Comparison of ENCODE assay signal across 9 cellular contexts in the genomic region with DNA sequence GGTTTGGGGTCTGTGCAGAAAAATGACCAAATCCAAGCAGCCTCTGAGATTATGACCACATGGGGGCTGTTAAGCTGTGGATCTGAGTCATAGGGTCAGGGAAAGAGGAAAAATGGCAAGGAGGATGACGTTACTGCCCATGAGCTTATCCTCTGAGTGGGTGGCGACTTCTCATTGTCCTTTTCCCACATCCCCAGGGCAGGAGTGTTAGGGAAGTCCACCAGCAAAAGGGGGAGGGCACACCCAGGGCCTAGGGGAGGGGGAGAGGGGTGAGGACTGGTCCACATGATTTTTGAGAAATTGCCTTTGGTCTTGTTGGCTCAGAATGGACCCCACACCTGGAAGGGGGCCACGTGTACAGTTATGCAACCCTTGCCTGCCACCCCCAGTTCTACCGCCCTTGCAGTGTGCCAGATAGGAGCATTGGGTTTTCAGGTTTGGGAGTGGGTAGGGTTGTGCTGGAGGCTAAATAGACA. TPM values are rescaled to one million over a fixed set of nuclear protein-coding genes. Genes with fewer than 3 reads are reported as not detected.
DNase-seq lines count a peak whose midpoint lies in the region; ATAC-seq and TF ChIP-seq lines count a peak whose summit lies in the region.
"Had no signal": no experiment of that assay in that cellular context is flagged by ENCODE, and none has a peak within 500 bp of the region (broad histone marks: within the 10 kb centered on the region; RNA-seq: fewer than 3 reads in every experiment).

No MANE protein-coding gene starts in this region.

- intact Hi-C loops in posterior vena cava (cut with DNase I) (no loop called here), natural killer cell (cut with micrococcal nuclease) (no loop called here)

- H3K36me3 Mint-ChIP-seq in natural killer cell, result no peaks in the 10 kb centered on the region

- H3K27ac Mint-ChIP-seq in natural killer cell, result no peak overlapping the region

- no peak for TF ChIP-seq CTCF in natural killer cell (IDR thresholded peaks at IDR 0.05)

- H3K4me1 Mint-ChIP-seq in natural killer cell, result peaks cover 0 to 5% of the 10 kb centered on the region in 2 donors

- ATAC-seq in SK-N-SH treated with all-trans-retinoic acid at 6 μM for 48 hours, result 0 out of 3 replicates have a peak, but pooled peaks have one; percentile 4
- no peak for ATAC-seq in GM19023 (IDR thresholded peaks at IDR 0.05; ENCODE audit: unreplicated experiment)
- ATAC-seq in natural killer cell, result no peak

- no peaks in the 10 kb centered on the region for H3K9me3 Mint-ChIP-seq in natural killer cell

- H3K4me3 Mint-ChIP-seq in natural killer cell, result no peak overlapping the region

- DNase-seq in ELF-1 (ENCODE audit: low read depth, low spot score), result peak; percentile 45
- peak; percentile 91 for DNase-seq in fibroblast of peridontal ligament (ENCODE audit: extremely low read depth)
- peak; percentile 73 for DNase-seq in posterior vena cava (ENCODE audit: low spot score)
- DNase-seq in NCI-H2029 treated with DMSO at 0.1 percent for 48 hours (lab: John Stamatoyannopoulos, UW), result no peak
- DNase-seq in natural killer cell, result no peak
- DNase-seq in stimulated activated CD4-positive, alpha-beta T cell treated with anti-CD3 and anti-CD28 coated beads, Interleukin-2, amount 100 ng/mL, for 48 hours, result no peak
- DNase-seq: GF-D8 had no signal

- peaks cover 30 to 33% of the 10 kb centered on the region in 2 donors for H3K27me3 Mint-ChIP-seq in natural killer cell (ENCODE audit: low read depth in 2 of 2)

TF ChIP-seq in SK-N-SH treated with all-trans-retinoic acid at 6 μM for 48 hours, 23 proteins besides CTCF, POLR2A, EP300 and RAD21:
- TF ChIP-seq ZFP30 (CRISPR knock-in tag; IDR thresholded peaks at IDR 0.05), result no peak
- TF ChIP-seq, protein P1, sequence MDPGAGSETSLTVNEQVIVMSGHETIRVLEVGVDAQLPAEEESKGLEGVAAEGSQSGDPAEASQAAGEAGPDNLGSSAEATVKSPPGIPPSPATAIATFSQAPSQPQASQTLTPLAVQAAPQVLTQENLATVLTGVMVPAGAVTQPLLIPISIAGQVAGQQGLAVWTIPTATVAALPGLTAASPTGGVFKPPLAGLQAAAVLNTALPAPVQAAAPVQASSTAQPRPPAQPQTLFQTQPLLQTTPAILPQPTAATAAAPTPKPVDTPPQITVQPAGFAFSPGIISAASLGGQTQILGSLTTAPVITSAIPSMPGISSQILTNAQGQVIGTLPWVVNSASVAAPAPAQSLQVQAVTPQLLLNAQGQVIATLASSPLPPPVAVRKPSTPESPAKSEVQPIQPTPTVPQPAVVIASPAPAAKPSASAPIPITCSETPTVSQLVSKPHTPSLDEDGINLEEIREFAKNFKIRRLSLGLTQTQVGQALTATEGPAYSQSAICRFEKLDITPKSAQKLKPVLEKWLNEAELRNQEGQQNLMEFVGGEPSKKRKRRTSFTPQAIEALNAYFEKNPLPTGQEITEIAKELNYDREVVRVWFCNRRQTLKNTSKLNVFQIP (CRISPR knock-in tag; IDR thresholded peaks at IDR 0.05; ENCODE audit: borderline replicate concordance, low read depth), result no peak

RNA-seq across cellular contexts. Expression of a gene that starts 2.6 kb away (rescaled TPM):
- total RNA-seq in posterior vena cava (100 to 1,000 TPM in 1 of 2 donors, 10 to 100 TPM in 1; 84.1 to 137 TPM), natural killer cell (not detected)

RNA-seq across cellular contexts. Expression of a gene that starts 53.6 kb away (rescaled TPM):
- total RNA-seq in posterior vena cava (100 to 1,000 TPM; 164 to 189 TPM), natural killer cell (10 to 100 TPM; 37.9 to 46.9 (median 46.4) TPM)

Comparison
In these comparisons a context has a peak if more than half of its experiments do, and no peak if none do; other contexts are left out.
1. DNase-seq: peak in ELF-1 (single experiment), fibroblast of peridontal ligament (single experiment) and posterior vena cava (single experiment); none in NCI-H2029 treated with DMSO at 0.1 percent for 48 hours (single experiment), natural killer cell (single experiment) and stimulated activated CD4-positive, alpha-beta T cell treated with anti-CD3 and anti-CD28 coated beads, Interleukin-2, amount 100 ng/mL, for 48 hours (0 of 2).
2. RNA of a gene that starts 2.6 kb away (total RNA-seq): 84.1 to 137 TPM in posterior vena cava; not detected in natural killer cell; every median in the first group is over 10 times any median in the second.